In genomic region chr1:75724472-75725022, GRCh38 we compare ENCODE assay signal across 1 cellular context.
A peak's percentile ranks its signal among the peaks of the same experiment; 100 is the strongest.
TF ChIP-seq lines count a peak whose summit lies in the region.

TSS of gene ACADM (plus strand) at chr1:75724709. CDS start at chr1:75724788, 79 bp downstream.

TF ChIP-seq in HepG2, 621 proteins besides CTCF, POLR2A, EP300 and RAD21 (continued from another document and continues in another):
- TF ChIP-seq RERE (CRISPR knock-in tag; IDR thresholded peaks at IDR 0.05; ENCODE audit: low read depth) (no peak), MED13 (CRISPR knock-in tag; IDR thresholded peaks at IDR 0.05) (0 out of 2 replicates have a peak, but pooled peaks have one; percentile 24), CREB1 (IDR thresholded peaks at IDR 0.05) (no peak), CREB1 (CRISPR knock-in tag; IDR thresholded peaks at IDR 0.05) (peak; percentile 58; the same call in 1 of the 2 replicates), ASH2L (IDR thresholded peaks at IDR 0.05; ENCODE audit: insufficient read length, low read depth, low read length) (peak; percentile 65), ZFP91 (CRISPR knock-in tag; IDR thresholded peaks at IDR 0.05; ENCODE audit: borderline replicate concordance) (peak; percentile 74; the same call in 1 of the 2 replicates), HOXD1 (CRISPR knock-in tag; IDR thresholded peaks at IDR 0.05) (peak; percentile 59; the same call in 1 of the 2 replicates), ZNF724P (CRISPR knock-in tag; IDR thresholded peaks at IDR 0.05; ENCODE audit: borderline replicate concordance) (no peak), ZNF383 (CRISPR knock-in tag; IDR thresholded peaks at IDR 0.05; ENCODE audit: borderline replicate concordance) (no peak), KLF6 (CRISPR knock-in tag; IDR thresholded peaks at IDR 0.05) (peak; percentile 70), HIC2 (CRISPR knock-in tag; IDR thresholded peaks at IDR 0.05; ENCODE audit: low read depth) (no peak), MZF1 (CRISPR knock-in tag; IDR thresholded peaks at IDR 0.05; ENCODE audit: borderline replicate concordance) (0 out of 2 replicates have a peak, but pooled peaks have one; percentile 56), HES4 (CRISPR knock-in tag; IDR thresholded peaks at IDR 0.05; ENCODE audit: borderline replicate concordance) (peak; percentile 82; the same call in 1 of the 2 replicates), ZMAT3 (CRISPR knock-in tag; conservative IDR thresholded peaks at IDR 0.05) (no peak), ZNF589 (CRISPR knock-in tag; conservative IDR thresholded peaks at IDR 0.05) (no peak), AGO1 (IDR thresholded peaks at IDR 0.05; ENCODE audit: low read depth, low read length, poor library complexity, severe bottlenecking) (peak; percentile 58), ZNF354B (CRISPR knock-in tag; IDR thresholded peaks at IDR 0.05) (no peak), NFAT5 (CRISPR knock-in tag; IDR thresholded peaks at IDR 0.05) (peak; percentile 81), ZNF274 (CRISPR knock-in tag; IDR thresholded peaks at IDR 0.05) (peak; percentile 52; the same call in 1 of the 2 replicates), ZNF841 (CRISPR knock-in tag; IDR thresholded peaks at IDR 0.05; ENCODE audit: borderline replicate concordance) (no peak), BATF2 (CRISPR knock-in tag; IDR thresholded peaks at IDR 0.05) (no peak), ZNF496 (CRISPR knock-in tag; IDR thresholded peaks at IDR 0.05; ENCODE audit: insufficient replicate concordance) (no peak), DR1 (CRISPR knock-in tag; IDR thresholded peaks at IDR 0.05) (peak; percentile 71; the same call in 1 of the 2 replicates), TEAD3 (CRISPR knock-in tag; optimal IDR thresholded peaks at IDR 0.05; ENCODE audit: borderline replicate concordance) (peak; percentile 59), ZNF788 (CRISPR knock-in tag; IDR thresholded peaks at IDR 0.05; ENCODE audit: borderline replicate concordance) (peak; percentile 74; the same call in 1 of the 2 replicates)
- TF ChIP-seq, protein P1, sequence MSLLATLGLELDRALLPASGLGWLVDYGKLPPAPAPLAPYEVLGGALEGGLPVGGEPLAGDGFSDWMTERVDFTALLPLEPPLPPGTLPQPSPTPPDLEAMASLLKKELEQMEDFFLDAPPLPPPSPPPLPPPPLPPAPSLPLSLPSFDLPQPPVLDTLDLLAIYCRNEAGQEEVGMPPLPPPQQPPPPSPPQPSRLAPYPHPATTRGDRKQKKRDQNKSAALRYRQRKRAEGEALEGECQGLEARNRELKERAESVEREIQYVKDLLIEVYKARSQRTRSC (CRISPR knock-in tag; IDR thresholded peaks at IDR 0.05; ENCODE audit: low read depth) = no peak
- TF ChIP-seq, protein P2, sequence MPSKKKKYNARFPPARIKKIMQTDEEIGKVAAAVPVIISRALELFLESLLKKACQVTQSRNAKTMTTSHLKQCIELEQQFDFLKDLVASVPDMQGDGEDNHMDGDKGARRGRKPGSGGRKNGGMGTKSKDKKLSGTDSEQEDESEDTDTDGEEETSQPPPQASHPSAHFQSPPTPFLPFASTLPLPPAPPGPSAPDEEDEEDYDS (CRISPR knock-in tag; IDR thresholded peaks at IDR 0.05) = peak; percentile 88
- TF ChIP-seq, protein P3, sequence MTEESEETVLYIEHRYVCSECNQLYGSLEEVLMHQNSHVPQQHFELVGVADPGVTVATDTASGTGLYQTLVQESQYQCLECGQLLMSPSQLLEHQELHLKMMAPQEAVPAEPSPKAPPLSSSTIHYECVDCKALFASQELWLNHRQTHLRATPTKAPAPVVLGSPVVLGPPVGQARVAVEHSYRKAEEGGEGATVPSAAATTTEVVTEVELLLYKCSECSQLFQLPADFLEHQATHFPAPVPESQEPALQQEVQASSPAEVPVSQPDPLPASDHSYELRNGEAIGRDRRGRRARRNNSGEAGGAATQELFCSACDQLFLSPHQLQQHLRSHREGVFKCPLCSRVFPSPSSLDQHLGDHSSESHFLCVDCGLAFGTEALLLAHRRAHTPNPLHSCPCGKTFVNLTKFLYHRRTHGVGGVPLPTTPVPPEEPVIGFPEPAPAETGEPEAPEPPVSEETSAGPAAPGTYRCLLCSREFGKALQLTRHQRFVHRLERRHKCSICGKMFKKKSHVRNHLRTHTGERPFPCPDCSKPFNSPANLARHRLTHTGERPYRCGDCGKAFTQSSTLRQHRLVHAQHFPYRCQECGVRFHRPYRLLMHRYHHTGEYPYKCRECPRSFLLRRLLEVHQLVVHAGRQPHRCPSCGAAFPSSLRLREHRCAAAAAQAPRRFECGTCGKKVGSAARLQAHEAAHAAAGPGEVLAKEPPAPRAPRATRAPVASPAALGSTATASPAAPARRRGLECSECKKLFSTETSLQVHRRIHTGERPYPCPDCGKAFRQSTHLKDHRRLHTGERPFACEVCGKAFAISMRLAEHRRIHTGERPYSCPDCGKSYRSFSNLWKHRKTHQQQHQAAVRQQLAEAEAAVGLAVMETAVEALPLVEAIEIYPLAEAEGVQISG (CRISPR knock-in tag; IDR thresholded peaks at IDR 0.05) = peak; percentile 74; the same call in 1 of the 2 replicates
- TF ChIP-seq, protein P4, sequence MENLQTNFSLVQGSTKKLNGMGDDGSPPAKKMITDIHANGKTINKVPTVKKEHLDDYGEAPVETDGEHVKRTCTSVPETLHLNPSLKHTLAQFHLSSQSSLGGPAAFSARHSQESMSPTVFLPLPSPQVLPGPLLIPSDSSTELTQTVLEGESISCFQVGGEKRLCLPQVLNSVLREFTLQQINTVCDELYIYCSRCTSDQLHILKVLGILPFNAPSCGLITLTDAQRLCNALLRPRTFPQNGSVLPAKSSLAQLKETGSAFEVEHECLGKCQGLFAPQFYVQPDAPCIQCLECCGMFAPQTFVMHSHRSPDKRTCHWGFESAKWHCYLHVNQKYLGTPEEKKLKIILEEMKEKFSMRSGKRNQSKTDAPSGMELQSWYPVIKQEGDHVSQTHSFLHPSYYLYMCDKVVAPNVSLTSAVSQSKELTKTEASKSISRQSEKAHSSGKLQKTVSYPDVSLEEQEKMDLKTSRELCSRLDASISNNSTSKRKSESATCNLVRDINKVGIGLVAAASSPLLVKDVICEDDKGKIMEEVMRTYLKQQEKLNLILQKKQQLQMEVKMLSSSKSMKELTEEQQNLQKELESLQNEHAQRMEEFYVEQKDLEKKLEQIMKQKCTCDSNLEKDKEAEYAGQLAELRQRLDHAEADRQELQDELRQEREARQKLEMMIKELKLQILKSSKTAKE (CRISPR knock-in tag; IDR thresholded peaks at IDR 0.05; ENCODE audit: borderline replicate concordance) = peak; percentile 52; the same call in 1 of the 2 replicates
- TF ChIP-seq, protein P5, sequence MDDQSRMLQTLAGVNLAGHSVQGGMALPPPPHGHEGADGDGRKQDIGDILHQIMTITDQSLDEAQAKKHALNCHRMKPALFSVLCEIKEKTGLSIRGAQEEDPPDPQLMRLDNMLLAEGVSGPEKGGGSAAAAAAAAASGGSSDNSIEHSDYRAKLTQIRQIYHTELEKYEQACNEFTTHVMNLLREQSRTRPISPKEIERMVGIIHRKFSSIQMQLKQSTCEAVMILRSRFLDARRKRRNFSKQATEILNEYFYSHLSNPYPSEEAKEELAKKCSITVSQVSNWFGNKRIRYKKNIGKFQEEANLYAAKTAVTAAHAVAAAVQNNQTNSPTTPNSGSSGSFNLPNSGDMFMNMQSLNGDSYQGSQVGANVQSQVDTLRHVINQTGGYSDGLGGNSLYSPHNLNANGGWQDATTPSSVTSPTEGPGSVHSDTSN (CRISPR knock-in tag; IDR thresholded peaks at IDR 0.05; ENCODE audit: borderline replicate concordance) = no peak
